Comparison of ENCODE assay signal across 19 cellular contexts in the genomic region with DNA sequence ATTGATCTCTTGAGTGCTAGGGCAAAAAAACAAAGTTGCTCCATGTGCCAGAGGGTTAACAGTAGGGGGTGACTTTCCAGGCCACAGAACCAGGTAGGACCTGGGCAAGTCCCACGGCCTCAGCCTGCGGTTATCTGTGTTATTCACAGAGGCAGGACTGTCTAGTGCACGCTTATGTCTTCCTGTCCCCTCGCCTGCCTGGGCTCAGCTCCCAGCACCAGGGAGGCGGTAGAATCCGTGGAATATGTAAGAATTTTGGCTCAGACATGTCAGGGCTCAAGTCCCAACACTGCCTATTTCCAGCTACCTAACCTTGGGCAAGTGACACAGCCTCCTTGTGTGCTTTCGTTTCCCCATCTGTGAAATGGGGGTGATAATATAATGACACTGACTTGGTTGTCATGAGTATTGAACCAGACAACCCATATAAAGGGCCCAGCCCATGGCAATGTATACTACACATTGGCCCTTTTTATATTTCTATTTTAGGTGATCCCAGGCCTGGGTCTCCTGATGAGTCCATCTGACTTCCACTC.
"Had no signal": no experiment of that assay in that cellular context is flagged by ENCODE, and none has a peak within 500 bp of the region (broad histone marks: within the 10 kb centered on the region; RNA-seq: fewer than 3 reads in every experiment).

No MANE protein-coding gene starts in this region.

- H3K36me3 ChIP-seq: gastroesophageal sphincter, heart right ventricle, transverse colon had no signal

- H3K27ac Mint-ChIP-seq: activated CD4-positive, alpha-beta T cell treated with anti-CD3 and anti-CD28 coated beads, Interleukin-2, amount 10 ng/mL, durations not matched to agents 24 days and 14 days; activated naive CD4-positive, alpha-beta T cell treated with anti-CD3 and anti-CD28 coated beads, Interleukin-2, amount 50 U/mL, for 72 hours; activated T-cell treated with anti-CD3 and anti-CD28 coated beads, Interleukin-2, amount 50 U/mL, for 72 hours; natural killer cell; stimulated activated naive B cell treated with anti-CD40 and anti-IgM and Interleukin-4, amounts not matched to agents 10 μg/mL and 1 μg/mL and 100 μg/mL, for 72 hours; WTC11 had no signal

- H3K9me3 Mint-ChIP-seq: activated CD4-positive, alpha-beta T cell treated with anti-CD3 and anti-CD28 coated beads, Interleukin-2, amount 10 ng/mL, durations not matched to agents 24 days and 14 days; activated naive CD4-positive, alpha-beta T cell treated with anti-CD3 and anti-CD28 coated beads, Interleukin-2, amount 50 U/mL, for 72 hours; natural killer cell; stimulated activated naive B cell treated with anti-CD40 and anti-IgM and Interleukin-4, amounts not matched to agents 10 μg/mL and 1 μg/mL and 100 μg/mL, for 72 hours; WTC11 had no signal

- ATAC-seq: activated naive CD4-positive, alpha-beta T cell treated with anti-CD3 and anti-CD28 coated beads, Interleukin-2, amount 50 U/mL, for 72 hours; activated T-cell treated with anti-CD3 and anti-CD28 coated beads, Interleukin-2, amount 50 U/mL, for 72 hours; gastroesophageal sphincter; heart right ventricle; left colon; natural killer cell; stimulated activated naive B cell treated with anti-CD40 and anti-IgM and Interleukin-4, amounts not matched to agents 10 μg/mL and 1 μg/mL and 100 μg/mL, for 72 hours; WTC11 had no signal

- H3K27ac ChIP-seq: heart right ventricle, transverse colon had no signal

- DNase-seq: activated CD4-positive, alpha-beta T cell treated with anti-CD3 and anti-CD28 coated beads, Interleukin-2, amount 10 ng/mL, durations not matched to agents 24 days and 14 days; activated CD8-positive, alpha-beta memory T cell treated with anti-CD3 and anti-CD28 coated beads, Interleukin-2, amount 50 U/mL, for 48 hours; activated gamma-delta T cell; activated T-cell treated with anti-CD3 and anti-CD28 coated beads, Interleukin-2, amount 50 U/mL, for 72 hours; amniotic stem cell; cortex of kidney; effector CD8-positive, alpha-beta T cell; heart right ventricle; left colon; natural killer cell; stimulated activated CD4-positive, alpha-beta T cell treated with anti-CD3 and anti-CD28 coated beads, Interleukin-2, amount 100 ng/mL, for 48 hours; stimulated activated naive B cell treated with anti-CD40 and anti-IgM and Interleukin-4, amounts not matched to agents 10 μg/mL and 1 μg/mL and 100 μg/mL, for 72 hours; T-helper 2 cell; transverse colon had no signal

- H3K4me3 ChIP-seq: gastroesophageal sphincter, heart right ventricle, transverse colon had no signal

- H3K36me3 Mint-ChIP-seq: natural killer cell; stimulated activated naive B cell treated with anti-CD40 and anti-IgM and Interleukin-4, amounts not matched to agents 10 μg/mL and 1 μg/mL and 100 μg/mL, for 72 hours; WTC11 had no signal

- FAIRE-seq: endothelial cell of umbilical vein, TTC549 had no signal

- H3K27me3 Mint-ChIP-seq: activated CD4-positive, alpha-beta T cell treated with anti-CD3 and anti-CD28 coated beads, Interleukin-2, amount 10 ng/mL, durations not matched to agents 24 days and 14 days; stimulated activated naive B cell treated with anti-CD40 and anti-IgM and Interleukin-4, amounts not matched to agents 10 μg/mL and 1 μg/mL and 100 μg/mL, for 72 hours had no signal

- H3K27me3 ChIP-seq: gastroesophageal sphincter, heart right ventricle, transverse colon had no signal

- H3K9me3 ChIP-seq: gastroesophageal sphincter, heart right ventricle, transverse colon had no signal

- H3K4me3 Mint-ChIP-seq: activated CD4-positive, alpha-beta T cell treated with anti-CD3 and anti-CD28 coated beads, Interleukin-2, amount 10 ng/mL, durations not matched to agents 24 days and 14 days; activated T-cell treated with anti-CD3 and anti-CD28 coated beads, Interleukin-2, amount 50 U/mL, for 72 hours; natural killer cell; stimulated activated naive B cell treated with anti-CD40 and anti-IgM and Interleukin-4, amounts not matched to agents 10 μg/mL and 1 μg/mL and 100 μg/mL, for 72 hours; WTC11 had no signal
